ENCODE assay signal across 17 cellular contexts in genomic region chr6:86118271-86118670, GRCh38.
"Had no signal": no experiment of that assay in that cellular context is flagged by ENCODE, and none has a peak within 500 bp of the region (broad histone marks: within the 10 kb centered on the region; RNA-seq: fewer than 3 reads in every experiment).

No MANE protein-coding gene starts in this region.

- H3K4me3 Mint-ChIP-seq: dendritic cell treated with granulocyte-macrophage colony-stimulating factor and Interleukin-4, amounts not matched to agents 40 ng/mL and 50 ng/mL, for 4 days; naive thymus-derived CD4-positive, alpha-beta T cell; nephron progenitor cell; stimulated activated effector memory CD8-positive, alpha-beta T cell treated with anti-CD3 and anti-CD28 coated beads, Interleukin-12 subunit alpha, Interleukin-12 subunit beta, amount 100 ng/mL, for 72 hours; stimulated activated naive CD8-positive, alpha-beta T cell treated with anti-CD3 and anti-CD28 coated beads, Interleukin-15, Interleukin-2, amounts not matched to agents 100 ng/mL and 50 ng/mL, for 24 hours had no signal

- H3K27me3 Mint-ChIP-seq: dendritic cell treated with granulocyte-macrophage colony-stimulating factor and Interleukin-4, amounts not matched to agents 40 ng/mL and 50 ng/mL, for 4 days; naive thymus-derived CD4-positive, alpha-beta T cell; stimulated activated naive CD8-positive, alpha-beta T cell treated with anti-CD3 and anti-CD28 coated beads, Interleukin-15, Interleukin-2, amounts not matched to agents 100 ng/mL and 50 ng/mL, for 24 hours had no signal

- H3K36me3 Mint-ChIP-seq: naive thymus-derived CD4-positive, alpha-beta T cell; stimulated activated effector memory CD8-positive, alpha-beta T cell treated with anti-CD3 and anti-CD28 coated beads, Interleukin-12 subunit alpha, Interleukin-12 subunit beta, amount 100 ng/mL, for 72 hours had no signal

- ATAC-seq: gastroesophageal sphincter; naive thymus-derived CD4-positive, alpha-beta T cell; psoas muscle; right lobe of liver; stimulated activated effector memory CD8-positive, alpha-beta T cell treated with anti-CD3 and anti-CD28 coated beads, Interleukin-12 subunit alpha, Interleukin-12 subunit beta, amount 100 ng/mL, for 72 hours; upper lobe of right lung had no signal

- H3K27ac Mint-ChIP-seq: dendritic cell treated with granulocyte-macrophage colony-stimulating factor and Interleukin-4, amounts not matched to agents 40 ng/mL and 50 ng/mL, for 4 days; naive thymus-derived CD4-positive, alpha-beta T cell; nephron progenitor cell; stimulated activated effector memory CD8-positive, alpha-beta T cell treated with anti-CD3 and anti-CD28 coated beads, Interleukin-12 subunit alpha, Interleukin-12 subunit beta, amount 100 ng/mL, for 72 hours; stimulated activated naive CD8-positive, alpha-beta T cell treated with anti-CD3 and anti-CD28 coated beads, Interleukin-15, Interleukin-2, amounts not matched to agents 100 ng/mL and 50 ng/mL, for 24 hours had no signal

- DNase-seq: esophagus squamous epithelium; foreskin fibroblast; head of caudate nucleus; mesendoderm; naive thymus-derived CD4-positive, alpha-beta T cell; nephron progenitor cell; psoas muscle; retina; right lobe of liver; stimulated activated CD4-positive, alpha-beta T cell treated with anti-CD3 and anti-CD28 coated beads, Interleukin-4, amount 100 ng/mL, for 1 hour; stimulated activated CD8-positive, alpha-beta memory T cell treated with anti-CD3 and anti-CD28 coated beads, Interleukin-4, amount 100 ng/mL, for 48 hours; tibial artery; upper lobe of right lung had no signal

- H3K9me3 Mint-ChIP-seq: nephron progenitor cell had no signal

- H3K4me1 Mint-ChIP-seq: naive thymus-derived CD4-positive, alpha-beta T cell; nephron progenitor cell; stimulated activated effector memory CD8-positive, alpha-beta T cell treated with anti-CD3 and anti-CD28 coated beads, Interleukin-12 subunit alpha, Interleukin-12 subunit beta, amount 100 ng/mL, for 72 hours had no signal
